Comparison of ENCODE assay signal across 8 cellular contexts in the genomic region with DNA sequence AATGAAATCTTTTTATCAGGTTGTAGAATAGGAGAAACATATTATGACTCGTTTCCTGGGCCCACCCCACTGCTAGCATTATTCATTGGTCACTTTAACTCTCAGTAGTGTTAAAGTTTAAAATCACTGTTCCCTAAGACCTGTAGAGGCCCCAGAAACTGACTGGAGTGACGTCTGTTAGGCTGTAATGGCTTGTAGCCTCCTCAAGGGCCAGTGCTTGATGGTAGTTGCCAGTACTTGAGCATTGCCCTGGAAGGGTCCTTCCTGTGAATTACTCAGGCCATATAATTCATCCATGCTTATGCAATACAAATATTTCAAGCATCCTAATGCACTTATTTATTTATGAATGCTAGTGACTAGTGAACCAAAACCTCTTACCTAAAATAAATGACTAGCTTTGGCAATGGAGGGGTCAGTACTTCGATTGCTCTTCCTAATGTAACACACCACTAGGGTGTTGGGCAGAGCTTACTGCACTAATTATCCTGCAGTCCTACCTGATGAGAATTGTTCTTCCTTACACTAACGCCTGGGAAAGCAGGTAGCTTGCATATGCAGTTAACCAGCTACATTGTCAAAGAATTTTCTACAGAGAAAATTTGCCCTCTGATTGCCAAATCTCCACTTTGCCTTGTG. TPM values are rescaled to one million over a fixed set of nuclear protein-coding genes. Genes with fewer than 3 reads are reported as not detected.
DNase-seq lines count a peak whose midpoint lies in the region; ATAC-seq, FAIRE-seq and TF ChIP-seq lines count a peak whose summit lies in the region.

No MANE protein-coding gene starts in this region.

- peak overlapping the region; percentile 8 for H3K4me3 ChIP-seq in GM12865 (ENCODE audit: low read depth, low read length)
- no peak overlapping the region for H3K4me3 ChIP-seq in K562

- no peaks in the 10 kb centered on the region for H3K27me3 Mint-ChIP-seq in IgD-negative memory B cell
- H3K27me3 Mint-ChIP-seq in natural killer cell treated with Interleukin-12 subunit alpha and Interleukin-12 subunit beta and Interleukin-15 and Interleukin-18, amount 100 ng/mL, for 72 hours = no peaks in the 10 kb centered on the region

- H3K36me3 Mint-ChIP-seq in IgD-negative memory B cell = peaks cover 6% of the 10 kb centered on the region
- H3K36me3 Mint-ChIP-seq in natural killer cell treated with Interleukin-12 subunit alpha and Interleukin-12 subunit beta and Interleukin-15 and Interleukin-18, amount 100 ng/mL, for 72 hours = no peaks in the 10 kb centered on the region

- no peaks in the 10 kb centered on the region for H3K9me3 Mint-ChIP-seq in IgD-negative memory B cell
- peaks cover 2% of the 10 kb centered on the region for H3K9me3 Mint-ChIP-seq in natural killer cell treated with Interleukin-12 subunit alpha and Interleukin-12 subunit beta and Interleukin-15 and Interleukin-18, amount 100 ng/mL, for 72 hours

- H3K4me1 ChIP-seq in K562 (replicated peaks in 1 of 2; ENCODE audit: control insufficient read depth in 2 of 2, insufficient read depth in 2 of 2, low read length in 2 of 2) = peaks cover 8 to 76% of the 10 kb centered on the region in 2 experiments

- no peaks in the 10 kb centered on the region for H3K79me2 ChIP-seq in K562 (ENCODE audit: control insufficient read depth, insufficient read depth, low read length)

- peak overlapping the region; percentile 89 to 99 (median 97) for H3K27ac Mint-ChIP-seq in IgD-negative memory B cell
- H3K27ac Mint-ChIP-seq in natural killer cell treated with Interleukin-12 subunit alpha and Interleukin-12 subunit beta and Interleukin-15 and Interleukin-18, amount 100 ng/mL, for 72 hours = peak overlapping the region; percentile 90 to 96

- no peaks in the 10 kb centered on the region for H3K36me3 ChIP-seq in K562 (ENCODE audit: control insufficient read depth, insufficient read depth, low read length)

- TF ChIP-seq POLR2A in K562 (conservative IDR thresholded peaks at IDR 0.05) = no peak

- H4K20me1 ChIP-seq in K562 (replicated peaks; ENCODE audit: control insufficient read depth, insufficient read depth, low read length) = no peaks in the 10 kb centered on the region

- TF ChIP-seq CTCF in GM12865 (IDR thresholded peaks at IDR 0.05; ENCODE audit: insufficient read depth, low read depth, low read length, missing control alignments) = no peak
- TF ChIP-seq CTCF in K562 (IDR thresholded peaks at IDR 0.05 in 2 of 3, conservative IDR thresholded peaks at IDR 0.05 in 1 of 3; ENCODE audit: insufficient read depth in 2 of 3, low read depth in 1 of 3, low read length in 3 of 3) = no peak

- H3K4me3 Mint-ChIP-seq in IgD-negative memory B cell = peak overlapping the region; percentile 66 to 96 (median 90)
- H3K4me3 Mint-ChIP-seq in natural killer cell treated with Interleukin-12 subunit alpha and Interleukin-12 subunit beta and Interleukin-15 and Interleukin-18, amount 100 ng/mL, for 72 hours = peak overlapping the region; percentile 94

- H3K9me1 ChIP-seq in K562 (ENCODE audit: control insufficient read depth, insufficient read depth, low read length) = no peaks in the 10 kb centered on the region

- in situ Hi-C loops in K562 (cut with MboI) = no loop called here

- no peak overlapping the region for H3K9ac ChIP-seq in K562 (ENCODE audit: insufficient read depth in 1 of 2, low read depth in 2 of 2, low read length in 2 of 2)

- H3K4me1 Mint-ChIP-seq in IgD-negative memory B cell = peaks cover 75 to 91% (median 81%) of the 10 kb centered on the region in 3 donors
- H3K4me1 Mint-ChIP-seq in natural killer cell treated with Interleukin-12 subunit alpha and Interleukin-12 subunit beta and Interleukin-15 and Interleukin-18, amount 100 ng/mL, for 72 hours (ENCODE audit: low read depth in 2 of 2) = peaks cover 86 to 97% of the 10 kb centered on the region in 2 donors

- no peak for FAIRE-seq in K562 (lab: Jason Lieb, UNC)

- ATAC-seq in K562 = peak; percentile 59
- no peak for ATAC-seq in natural killer cell treated with Interleukin-12 subunit alpha and Interleukin-12 subunit beta and Interleukin-15 and Interleukin-18, amount 100 ng/mL, for 72 hours

- intact Hi-C loops in K562 (cut with micrococcal nuclease) = loop anchor here (5.0 kb wide), 1 partner anchor 71 kb away; no protein-coding TSS in a partner anchor

- no peaks in the 10 kb centered on the region for H3K9me3 ChIP-seq in K562 (replicated peaks; ENCODE audit: control insufficient read depth, insufficient read depth, low read depth, low read length)

- CTCF ChIA-PET in K562 (lab: Yijun Ruan, JAX; ENCODE audit: low intra/inter-chr PET ratio) = interaction anchor here (0.8 kb wide), 1 partner anchor 159 kb away, joined by 4 read pairs; no protein-coding TSS in a partner anchor

- H2AFZ ChIP-seq in K562 (ENCODE audit: low read depth, low read length) = peak overlapping the region; percentile 90

- H3K27me3 ChIP-seq in K562 (ENCODE audit: control insufficient read depth in 2 of 2, insufficient read depth in 2 of 2, low read length in 2 of 2) = no peaks in the 10 kb centered on the region

- peak; percentile 39 for DNase-seq in GM12865 (ENCODE audit: low read depth)
- peak in 1 of 4 experiments; percentile 22 for DNase-seq in K562 (ENCODE audit: extremely low read depth in 1 of 4, low spot score in 3 of 4)
- no peak for DNase-seq in natural killer cell treated with Interleukin-12 subunit alpha and Interleukin-12 subunit beta and Interleukin-15 and Interleukin-18, amount 100 ng/mL, for 72 hours (ENCODE audit: low spot score)
- no peak for DNase-seq in NCI-H2029 (lab: John Stamatoyannopoulos, UW)
- DNase-seq in middle frontal gyrus (ENCODE audit: extremely low spot score, low spot score) = no peak
- no peak for DNase-seq in NCI-H2029 treated with DMSO at 0.1 percent for 48 hours (lab: John Stamatoyannopoulos, UW)
- DNase-seq in hypothalamus (lab: John Stamatoyannopoulos, UW) = no peak

- H3K27ac ChIP-seq in K562 (ENCODE audit: extremely low read depth, low read depth, low read length) = peak overlapping the region; percentile 2; the same call in 1 of the 3 replicates

- TF ChIP-seq EP300 in K562 (IDR thresholded peaks at IDR 0.05; ENCODE audit: low read length) = no peak

- BruUV-seq in K562 (replicated peaks; lab: Mats Ljungman, UMichigan) = no TSS peak

- 29% methylated on average over 4 of the region's 4 CpGs for WGBS in K562 (ENCODE audit: insufficient coverage, low coverage, missing lambda C conversion rate)

- no peak for TF ChIP-seq RAD21 in K562 (CRISPR knock-in tag; conservative IDR thresholded peaks at IDR 0.05 in 1 of 2, IDR thresholded peaks at IDR 0.05 in 1 of 2)

- POLR2A ChIA-PET in K562 (lab: Yijun Ruan, JAX) = interaction anchor here (0.5 to 1.9 kb wide), 9 partner anchors 9 to 915 kb away, joined by 3 to 5 read pairs (median 3); no protein-coding TSS in a partner anchor

- H3K4me2 ChIP-seq in K562 (ENCODE audit: insufficient read depth, low read length) = peak overlapping the region; percentile 44; the same call in 1 of the 2 replicates

TF ChIP-seq in K562, 482 proteins besides CTCF, POLR2A, EP300 and RAD21 (continues in another document):
- no peak for TF ChIP-seq FOXM1 (IDR thresholded peaks at IDR 0.05; ENCODE audit: low read depth)
- no peak for TF ChIP-seq FOXM1 (CRISPR knock-in tag; IDR thresholded peaks at IDR 0.05; ENCODE audit: low read depth)
- TF ChIP-seq NFE2L1 (tag; IDR thresholded peaks at IDR 0.05; ENCODE audit: borderline replicate concordance, low read depth) = no peak
- no peak for TF ChIP-seq ZNF785 (CRISPR knock-in tag; IDR thresholded peaks at IDR 0.05)
- no peak for TF ChIP-seq ZBED1 (IDR thresholded peaks at IDR 0.05)
- TF ChIP-seq ETV1 (tag; conservative IDR thresholded peaks at IDR 0.05; ENCODE audit: low read depth) = 0 out of 2 replicates have a peak, but pooled peaks have one; percentile 31
- no peak for TF ChIP-seq PCBP1 (IDR thresholded peaks at IDR 0.05; ENCODE audit: low read depth, low read length, poor library complexity, severe bottlenecking)
- TF ChIP-seq SPI1 (IDR thresholded peaks at IDR 0.05; ENCODE audit: borderline replicate concordance, low read depth, low read length) = no peak
- TF ChIP-seq, protein P1, sequence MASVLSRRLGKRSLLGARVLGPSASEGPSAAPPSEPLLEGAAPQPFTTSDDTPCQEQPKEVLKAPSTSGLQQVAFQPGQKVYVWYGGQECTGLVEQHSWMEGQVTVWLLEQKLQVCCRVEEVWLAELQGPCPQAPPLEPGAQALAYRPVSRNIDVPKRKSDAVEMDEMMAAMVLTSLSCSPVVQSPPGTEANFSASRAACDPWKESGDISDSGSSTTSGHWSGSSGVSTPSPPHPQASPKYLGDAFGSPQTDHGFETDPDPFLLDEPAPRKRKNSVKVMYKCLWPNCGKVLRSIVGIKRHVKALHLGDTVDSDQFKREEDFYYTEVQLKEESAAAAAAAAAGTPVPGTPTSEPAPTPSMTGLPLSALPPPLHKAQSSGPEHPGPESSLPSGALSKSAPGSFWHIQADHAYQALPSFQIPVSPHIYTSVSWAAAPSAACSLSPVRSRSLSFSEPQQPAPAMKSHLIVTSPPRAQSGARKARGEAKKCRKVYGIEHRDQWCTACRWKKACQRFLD (CRISPR knock-in tag; IDR thresholded peaks at IDR 0.05) = peak; percentile 62; the same call in 1 of the 2 replicates
- TF ChIP-seq EGR1 (conservative IDR thresholded peaks at IDR 0.05) = no peak
- TF ChIP-seq ZEB2 (IDR thresholded peaks at IDR 0.05) = no peak
- no peak for TF ChIP-seq SMARCB1 (IDR thresholded peaks at IDR 0.05; ENCODE audit: insufficient read length, low read depth)

RNA-seq across cellular contexts. Expression of a gene that starts 31.2 kb away (rescaled TPM):
- polyA plus RNA-seq in IgD-negative memory B cell (217 TPM), K562 (2011; rRNA removed) (3.7 and 12.5 TPM in 2 replicates), K562 (2014; fragmentation: Illumina TruSeq; extraction: Trizol) (14.8 and 16.0 TPM in 2 replicates), K562 (2014; fragmentation: Nextera tagmentation; extraction: Ambion mirVana) (1 to 10 TPM; 4.9 to 6.8 TPM), K562 (2014; rRNA removed) (7.7 and 11.6 TPM in 2 replicates)
- 12.4 and 14.6 TPM in 2 replicates for total RNA-seq in K562 (2011; cell fraction: chromatin; rRNA removed; ENCODE audit: low replicate concordance)
- 7.8 and 9.2 TPM in 2 replicates for total RNA-seq in K562 (2011; cell fraction: nucleolus; rRNA removed)
- total RNA-seq in K562 (2011; cell fraction: nucleoplasm; rRNA removed) = 8.2 and 9.0 TPM in 2 replicates
- total RNA-seq in K562 (2014; rRNA removed) (10.0 and 12.8 TPM in 2 replicates), K562 (2014; rRNA removed; fragmentation: Illumina TruSeq; extraction: Trizol) (9.7 and 13.1 TPM in 2 replicates), K562 (2015; rRNA removed; fragmentation: Illumina TruSeq; extraction: Trizol) (9.7 and 10.7 TPM in 2 replicates), K562 (2021) (9.8 and 13.2 TPM in 2 replicates)
- 3.7 and 10.4 TPM in 2 replicates for polyA plus RNA-seq in K562 (2011; cell fraction: cytosol; rRNA removed)
- 4.7 and 19.4 TPM in 2 replicates for polyA plus RNA-seq in K562 (2011; cell fraction: nucleus; rRNA removed)
- polyA plus RNA-seq in K562 (2012) = 16.8 and 21.5 TPM in 2 replicates
- polyA minus RNA-seq in K562 (2011; rRNA and poly(A)+ RNA removed) = 3.0 and 9.5 TPM in 2 replicates
- 0.73 and 5.9 TPM in 2 replicates for polyA minus RNA-seq in K562 (2011; cell fraction: cytosol; rRNA and poly(A)+ RNA removed)
- 3.0 and 7.9 TPM in 2 replicates for polyA minus RNA-seq in K562 (2011; cell fraction: nucleus; rRNA and poly(A)+ RNA removed)
- 100 to 1,000 TPM; 121 to 170 TPM for total RNA-seq in natural killer cell treated with Interleukin-12 subunit alpha and Interleukin-12 subunit beta and Interleukin-15 and Interleukin-18, amount 100 ng/mL, for 72 hours

Comparison
In these comparisons a context has a peak if more than half of its experiments do, and no peak if none do; other contexts are left out.
1. RNA of a gene that starts 31.2 kb away (total RNA-seq): 121 to 170 TPM in natural killer cell treated with Interleukin-12 subunit alpha and Interleukin-12 subunit beta and Interleukin-15 and Interleukin-18, amount 100 ng/mL, for 72 hours; 7.8 to 14.6 TPM in K562; every median in the first group is over 4 times any median in the second.